19 cellular contexts compared by ENCODE assay signal in genomic region chr1:202201266-202201665, GRCh38. TPM values are rescaled to one million over a fixed set of nuclear protein-coding genes. Genes with fewer than 3 reads are reported as not detected.
DNase-seq lines count a peak whose midpoint lies in the region; ATAC-seq and TF ChIP-seq lines count a peak whose summit lies in the region.
"Had no signal": no experiment of that assay in that cellular context is flagged by ENCODE, and none has a peak within 500 bp of the region (broad histone marks: within the 10 kb centered on the region; RNA-seq: fewer than 3 reads in every experiment).

No MANE protein-coding gene starts in this region.

- TF ChIP-seq POLR2A in right lobe of liver (IDR thresholded peaks at IDR 0.05) = no peak

- H3K9me3 Mint-ChIP-seq in activated naive CD8-positive, alpha-beta T cell treated with anti-CD3 and anti-CD28 coated beads, Interleukin-2, amount 10 ng/mL, durations not matched to agents 7 days and 5 days = no peaks in the 10 kb centered on the region
- H3K9me3 Mint-ChIP-seq in activated naive CD8-positive, alpha-beta T cell treated with anti-CD3 and anti-CD28 coated beads, Interleukin-2, amount 50 U/mL, for 24 hours = no peaks in the 10 kb centered on the region
- no peaks in the 10 kb centered on the region for H3K9me3 Mint-ChIP-seq in CD8-positive, alpha-beta memory T cell
- H3K9me3 Mint-ChIP-seq in central memory CD8-positive, alpha-beta T cell = no peaks in the 10 kb centered on the region
- no peaks in the 10 kb centered on the region for H3K9me3 Mint-ChIP-seq in stimulated activated effector memory CD8-positive, alpha-beta T cell treated with anti-CD3 and anti-CD28 coated beads, Interleukin-12 subunit alpha, Interleukin-12 subunit beta, amount 100 ng/mL, for 72 hours
- H3K9me3 Mint-ChIP-seq: CD14-positive monocyte had no signal

- H3K4me3 Mint-ChIP-seq in activated naive CD8-positive, alpha-beta T cell treated with anti-CD3 and anti-CD28 coated beads, Interleukin-2, amount 10 ng/mL, durations not matched to agents 7 days and 5 days = no peak overlapping the region
- no peak overlapping the region for H3K4me3 Mint-ChIP-seq in activated naive CD8-positive, alpha-beta T cell treated with anti-CD3 and anti-CD28 coated beads, Interleukin-2, amount 50 U/mL, for 24 hours
- H3K4me3 Mint-ChIP-seq in CD8-positive, alpha-beta memory T cell = peak overlapping the region; percentile 23 to 85 (median 58)
- H3K4me3 Mint-ChIP-seq in central memory CD8-positive, alpha-beta T cell = peak overlapping the region; percentile 63
- no peak overlapping the region for H3K4me3 Mint-ChIP-seq in stimulated activated effector memory CD8-positive, alpha-beta T cell treated with anti-CD3 and anti-CD28 coated beads, Interleukin-12 subunit alpha, Interleukin-12 subunit beta, amount 100 ng/mL, for 72 hours
- H3K4me3 Mint-ChIP-seq: CD14-positive monocyte had no signal

- no peak for TF ChIP-seq CTCF in right lobe of liver (IDR thresholded peaks at IDR 0.05)

- H3K27me3 Mint-ChIP-seq in activated naive CD8-positive, alpha-beta T cell treated with anti-CD3 and anti-CD28 coated beads, Interleukin-2, amount 10 ng/mL, durations not matched to agents 7 days and 5 days = peaks cover 12% of the 10 kb centered on the region
- H3K27me3 Mint-ChIP-seq in activated naive CD8-positive, alpha-beta T cell treated with anti-CD3 and anti-CD28 coated beads, Interleukin-2, amount 50 U/mL, for 24 hours = peaks cover 11% of the 10 kb centered on the region
- no peaks in the 10 kb centered on the region for H3K27me3 Mint-ChIP-seq in CD8-positive, alpha-beta memory T cell
- H3K27me3 Mint-ChIP-seq in central memory CD8-positive, alpha-beta T cell = no peaks in the 10 kb centered on the region

- H3K4me3 ChIP-seq in CD8-positive, alpha-beta memory T cell (ENCODE audit: low read length) = no peak overlapping the region
- no peak overlapping the region for H3K4me3 ChIP-seq in right lobe of liver

- CTCF ChIA-PET in CD8-positive, alpha-beta memory T cell (lab: Charles Lee) = interaction anchor here (1.2 to 2.1 kb wide), 2 partner anchors 8 to 12 kb away, joined by 4 to 7 read pairs; partner anchors contain the start of gene LGR6

- peaks cover 26% of the 10 kb centered on the region for H3K4me1 Mint-ChIP-seq in activated naive CD8-positive, alpha-beta T cell treated with anti-CD3 and anti-CD28 coated beads, Interleukin-2, amount 10 ng/mL, durations not matched to agents 7 days and 5 days
- peaks cover 21% of the 10 kb centered on the region for H3K4me1 Mint-ChIP-seq in activated naive CD8-positive, alpha-beta T cell treated with anti-CD3 and anti-CD28 coated beads, Interleukin-2, amount 50 U/mL, for 24 hours
- peaks cover 30 to 52% (median 33%) of the 10 kb centered on the region in 3 donors for H3K4me1 Mint-ChIP-seq in CD8-positive, alpha-beta memory T cell
- peaks cover 13% of the 10 kb centered on the region for H3K4me1 Mint-ChIP-seq in central memory CD8-positive, alpha-beta T cell
- H3K4me1 Mint-ChIP-seq in stimulated activated effector memory CD8-positive, alpha-beta T cell treated with anti-CD3 and anti-CD28 coated beads, Interleukin-12 subunit alpha, Interleukin-12 subunit beta, amount 100 ng/mL, for 72 hours = peaks cover 66% of the 10 kb centered on the region

- no peak overlapping the region for H3K27ac ChIP-seq in CD8-positive, alpha-beta memory T cell (ENCODE audit: low read depth, low read length)
- H3K27ac ChIP-seq in right lobe of liver = no peak overlapping the region

- intact Hi-C loops in right lobe of liver (cut with DNase I) = no loop called here

- no peaks in the 10 kb centered on the region for H3K36me3 ChIP-seq in CD8-positive, alpha-beta memory T cell (ENCODE audit: insufficient read depth, low read length)
- H3K36me3 ChIP-seq in right lobe of liver = no peaks in the 10 kb centered on the region

- no peaks in the 10 kb centered on the region for H3K27me3 ChIP-seq in CD8-positive, alpha-beta memory T cell (ENCODE audit: insufficient read depth, low read length, poor library complexity, severe bottlenecking)
- no peaks in the 10 kb centered on the region for H3K27me3 ChIP-seq in right lobe of liver

- ATAC-seq in activated naive CD8-positive, alpha-beta T cell treated with anti-CD3 and anti-CD28 coated beads, Interleukin-2, amount 10 ng/mL, durations not matched to agents 7 days and 5 days (ENCODE audit: low read depth) = peak; percentile 19
- ATAC-seq in activated naive CD8-positive, alpha-beta T cell treated with anti-CD3 and anti-CD28 coated beads, Interleukin-2, amount 50 U/mL, for 24 hours = no peak
- peak; percentile 39 for ATAC-seq in central memory CD8-positive, alpha-beta T cell (replicated peaks; ENCODE audit: extremely low read depth, poor library complexity, severe bottlenecking)
- ATAC-seq in stimulated activated effector memory CD8-positive, alpha-beta T cell treated with anti-CD3 and anti-CD28 coated beads, Interleukin-12 subunit alpha, Interleukin-12 subunit beta, amount 100 ng/mL, for 72 hours = peak; percentile 31
- no peak for ATAC-seq in right lobe of liver
- ATAC-seq in GM18907 (IDR thresholded peaks at IDR 0.05; ENCODE audit: unreplicated experiment) = no peak

- POLR2A ChIA-PET in activated naive CD8-positive, alpha-beta T cell treated with anti-CD3 and anti-CD28 coated beads, Interleukin-2, amount 10 ng/mL, durations not matched to agents 7 days and 5 days (lab: Charles Lee) = no interaction called here
- POLR2A ChIA-PET in CD8-positive, alpha-beta memory T cell (lab: Charles Lee) = interaction anchor here (0.5 kb wide), 1 partner anchor 189 kb away, joined by 4 read pairs; no protein-coding TSS in a partner anchor

- H3K4me1 ChIP-seq in CD8-positive, alpha-beta memory T cell (ENCODE audit: insufficient read depth, low read length) = peaks cover 60% of the 10 kb centered on the region
- no peaks in the 10 kb centered on the region for H3K4me1 ChIP-seq in right lobe of liver

- no peaks in the 10 kb centered on the region for H3K9me3 ChIP-seq in CD8-positive, alpha-beta memory T cell (ENCODE audit: low read length)
- H3K9me3 ChIP-seq in right lobe of liver = no peaks in the 10 kb centered on the region

- H3K27ac Mint-ChIP-seq in activated naive CD8-positive, alpha-beta T cell treated with anti-CD3 and anti-CD28 coated beads, Interleukin-2, amount 10 ng/mL, durations not matched to agents 7 days and 5 days = no peak overlapping the region
- H3K27ac Mint-ChIP-seq in activated naive CD8-positive, alpha-beta T cell treated with anti-CD3 and anti-CD28 coated beads, Interleukin-2, amount 50 U/mL, for 24 hours = no peak overlapping the region
- peak overlapping the region; percentile 73 to 97 (median 86) for H3K27ac Mint-ChIP-seq in CD8-positive, alpha-beta memory T cell
- peak overlapping the region; percentile 93 for H3K27ac Mint-ChIP-seq in central memory CD8-positive, alpha-beta T cell (ENCODE audit: low read depth)
- H3K27ac Mint-ChIP-seq in stimulated activated effector memory CD8-positive, alpha-beta T cell treated with anti-CD3 and anti-CD28 coated beads, Interleukin-12 subunit alpha, Interleukin-12 subunit beta, amount 100 ng/mL, for 72 hours = peak overlapping the region; percentile 48
- H3K27ac Mint-ChIP-seq: CD14-positive monocyte had no signal

- WGBS in right lobe of liver (ENCODE audit: insufficient coverage, low coverage, low lambda C conversion rate, missing lambda C conversion rate) = 59% methylated on average over 3 of the region's 3 CpGs

- DNase-seq in activated naive CD8-positive, alpha-beta T cell treated with anti-CD3 and anti-CD28 coated beads, Interleukin-2, amount 10 ng/mL, durations not matched to agents 7 days and 5 days = no peak
- DNase-seq in activated naive CD8-positive, alpha-beta T cell treated with anti-CD3 and anti-CD28 coated beads, Interleukin-2, amount 50 U/mL, for 24 hours = no peak
- DNase-seq in CD8-positive, alpha-beta memory T cell = peak in 2 of 5 donors; percentile 16 to 34
- no peak for DNase-seq in central memory CD8-positive, alpha-beta T cell (ENCODE audit: low spot score in 2 of 2)
- no peak for DNase-seq in stimulated activated effector memory CD8-positive, alpha-beta T cell treated with anti-CD3 and anti-CD28 coated beads, Interleukin-12 subunit alpha, Interleukin-12 subunit beta, amount 100 ng/mL, for 72 hours (ENCODE audit: low spot score in 2 of 2)
- DNase-seq in right lobe of liver = no peak
- no peak for DNase-seq in mucosa of gallbladder (ENCODE audit: low spot score)
- DNase-seq: DMS79 treated with DMSO at 0.1 percent for 48 hours; GDM1; KG1; NCI-H1092; NCI-H226; NCI-H526 treated with DMSO at 0.1 percent for 48 hours; NK-92 treated with Interleukin-12 subunit alpha and Interleukin-12 subunit beta, amount 100 ng/mL, for 24 hours had no signal

- no peaks in the 10 kb centered on the region for H3K36me3 Mint-ChIP-seq in activated naive CD8-positive, alpha-beta T cell treated with anti-CD3 and anti-CD28 coated beads, Interleukin-2, amount 10 ng/mL, durations not matched to agents 7 days and 5 days
- no peaks in the 10 kb centered on the region for H3K36me3 Mint-ChIP-seq in activated naive CD8-positive, alpha-beta T cell treated with anti-CD3 and anti-CD28 coated beads, Interleukin-2, amount 50 U/mL, for 24 hours (ENCODE audit: low read depth)
- no peaks in the 10 kb centered on the region for H3K36me3 Mint-ChIP-seq in CD8-positive, alpha-beta memory T cell
- peaks cover 9% of the 10 kb centered on the region for H3K36me3 Mint-ChIP-seq in central memory CD8-positive, alpha-beta T cell (ENCODE audit: insufficient read depth)
- H3K36me3 Mint-ChIP-seq in stimulated activated effector memory CD8-positive, alpha-beta T cell treated with anti-CD3 and anti-CD28 coated beads, Interleukin-12 subunit alpha, Interleukin-12 subunit beta, amount 100 ng/mL, for 72 hours = no peaks in the 10 kb centered on the region
- H3K36me3 Mint-ChIP-seq: CD14-positive monocyte had no signal

RNA-seq across cellular contexts. Expression of gene LGR6, which starts 7.7 kb away (rescaled TPM):
- total RNA-seq in activated naive CD8-positive, alpha-beta T cell treated with anti-CD3 and anti-CD28 coated beads, Interleukin-2, amount 10 ng/mL, durations not matched to agents 7 days and 5 days = 1 to 10 TPM; 2.7 to 5.2 TPM
- total RNA-seq in CD8-positive, alpha-beta memory T cell = under 1 TPM; 0.40 to 0.53 TPM
- polyA plus RNA-seq in CD8-positive, alpha-beta memory T cell = 3.1 TPM
- total RNA-seq in right lobe of liver = 1 to 10 TPM in 3 of 6 experiments, under 1 TPM in 3; 0.17 to 2.0 (median 1.0) TPM
- 60.7 TPM for total RNA-seq in mucosa of gallbladder
- total RNA-seq: A172, H4, M059J had no signal
- polyA plus RNA-seq: CD14-positive monocyte had no signal

RNA-seq across cellular contexts. Expression of gene PTPN7, which starts 40.9 kb away (rescaled TPM):
- total RNA-seq in activated naive CD8-positive, alpha-beta T cell treated with anti-CD3 and anti-CD28 coated beads, Interleukin-2, amount 10 ng/mL, durations not matched to agents 7 days and 5 days = 100 to 1,000 TPM; 172 to 181 TPM
- total RNA-seq in CD8-positive, alpha-beta memory T cell = 100 to 1,000 TPM; 446 to 449 TPM
- polyA plus RNA-seq in CD8-positive, alpha-beta memory T cell = 91.4 TPM
- 1 to 10 TPM in 2 of 6 experiments, under 1 TPM in 4; 0.18 to 5.1 (median 0.73) TPM for total RNA-seq in right lobe of liver
- 9.3 TPM for total RNA-seq in mucosa of gallbladder
- total RNA-seq: A172, M059J had no signal

RNA-seq across cellular contexts. Expression of gene ARL8A, which starts 56.7 kb away (rescaled TPM):
- 10 to 100 TPM; 45.9 to 56.5 TPM for total RNA-seq in activated naive CD8-positive, alpha-beta T cell treated with anti-CD3 and anti-CD28 coated beads, Interleukin-2, amount 10 ng/mL, durations not matched to agents 7 days and 5 days
- total RNA-seq in CD8-positive, alpha-beta memory T cell = 10 to 100 TPM; 50.2 to 51.4 TPM
- polyA plus RNA-seq in CD8-positive, alpha-beta memory T cell = 12.3 TPM
- total RNA-seq in right lobe of liver = 10 to 100 TPM; 23.1 to 57.7 (median 36.1) TPM
- 89.5 TPM for total RNA-seq in mucosa of gallbladder

Comparison
In these comparisons a context has a peak if more than half of its experiments do, and no peak if none do; other contexts are left out.
1. ATAC-seq: peak in activated naive CD8-positive, alpha-beta T cell treated with anti-CD3 and anti-CD28 coated beads, Interleukin-2, amount 10 ng/mL, durations not matched to agents 7 days and 5 days (single experiment), central memory CD8-positive, alpha-beta T cell (single experiment) and stimulated activated effector memory CD8-positive, alpha-beta T cell treated with anti-CD3 and anti-CD28 coated beads, Interleukin-12 subunit alpha, Interleukin-12 subunit beta, amount 100 ng/mL, for 72 hours (single experiment); none in activated naive CD8-positive, alpha-beta T cell treated with anti-CD3 and anti-CD28 coated beads, Interleukin-2, amount 50 U/mL, for 24 hours (single experiment), right lobe of liver (0 of 4) and GM18907 (single experiment).
2. H3K27ac Mint-ChIP-seq: peak in CD8-positive, alpha-beta memory T cell (8 of 8), central memory CD8-positive, alpha-beta T cell (single experiment) and stimulated activated effector memory CD8-positive, alpha-beta T cell treated with anti-CD3 and anti-CD28 coated beads, Interleukin-12 subunit alpha, Interleukin-12 subunit beta, amount 100 ng/mL, for 72 hours (single experiment); none in activated naive CD8-positive, alpha-beta T cell treated with anti-CD3 and anti-CD28 coated beads, Interleukin-2, amount 10 ng/mL, durations not matched to agents 7 days and 5 days (single experiment) and activated naive CD8-positive, alpha-beta T cell treated with anti-CD3 and anti-CD28 coated beads, Interleukin-2, amount 50 U/mL, for 24 hours (single experiment).
3. H3K4me3 Mint-ChIP-seq: peak in CD8-positive, alpha-beta memory T cell (7 of 7) and central memory CD8-positive, alpha-beta T cell (single experiment); none in activated naive CD8-positive, alpha-beta T cell treated with anti-CD3 and anti-CD28 coated beads, Interleukin-2, amount 10 ng/mL, durations not matched to agents 7 days and 5 days (single experiment), activated naive CD8-positive, alpha-beta T cell treated with anti-CD3 and anti-CD28 coated beads, Interleukin-2, amount 50 U/mL, for 24 hours (single experiment) and stimulated activated effector memory CD8-positive, alpha-beta T cell treated with anti-CD3 and anti-CD28 coated beads, Interleukin-12 subunit alpha, Interleukin-12 subunit beta, amount 100 ng/mL, for 72 hours (single experiment).
4. RNA of gene PTPN7, which starts 40.9 kb away (total RNA-seq): 446 to 449 TPM in CD8-positive, alpha-beta memory T cell and 172 to 181 TPM in activated naive CD8-positive, alpha-beta T cell treated with anti-CD3 and anti-CD28 coated beads, Interleukin-2, amount 10 ng/mL, durations not matched to agents 7 days and 5 days; 9.3 TPM in mucosa of gallbladder (single experiment) and 0.18 to 5.1 TPM in right lobe of liver; every median in the first group is over 10 times any median in the second.